In genomic region chr6:170087946-170088348, GRCh38 we compare ENCODE assay signal across 8 cellular contexts.
DNase-seq lines count a peak whose midpoint lies in the region; ATAC-seq and TF ChIP-seq lines count a peak whose summit lies in the region.

No MANE protein-coding gene starts in this region.

- H3K4me3 ChIP-seq in WERI-Rb-1 (ENCODE audit: low read depth, low read length): no peak overlapping the region

- no peaks in the 10 kb centered on the region for H3K9me3 ChIP-seq in WERI-Rb-1 (ENCODE audit: severe bottlenecking)

- peak; percentile 8 to 16 for DNase-seq in activated CD4-positive, alpha-beta T cell treated with anti-CD3 and anti-CD28 coated beads, Interleukin-2, amount 50 U/mL, for 4 hours
- DNase-seq in immature natural killer cell (peak; percentile 83 to 85 (median 85)), HPDE6-E6E7 (ENCODE audit: extremely low spot score) (no peak), NCI-H2081 (lab: John Stamatoyannopoulos, UW) (no peak), WERI-Rb-1 (no peak)

- peaks cover 0 to 4% (median 0%) of the 10 kb centered on the region in 3 donors for H3K36me3 Mint-ChIP-seq in immature natural killer cell
- no peaks in the 10 kb centered on the region for H3K36me3 Mint-ChIP-seq in stimulated activated memory B cell treated with anti-CD40 and anti-IgM and Interleukin-4, amounts not matched to agents 10 μg/mL and 1 μg/mL and 100 μg/mL, for 72 hours

- peaks cover 57 to 60% of the 10 kb centered on the region in 2 donors for H3K4me1 Mint-ChIP-seq in immature natural killer cell
- peaks cover 32% of the 10 kb centered on the region for H3K4me1 Mint-ChIP-seq in stimulated activated memory B cell treated with anti-CD40 and anti-IgM and Interleukin-4, amounts not matched to agents 10 μg/mL and 1 μg/mL and 100 μg/mL, for 72 hours

- H3K4me3 Mint-ChIP-seq in immature natural killer cell: peak overlapping the region; percentile 77 to 85 (median 79)
- H3K4me3 Mint-ChIP-seq in stimulated activated memory B cell treated with anti-CD40 and anti-IgM and Interleukin-4, amounts not matched to agents 10 μg/mL and 1 μg/mL and 100 μg/mL, for 72 hours: peak overlapping the region; percentile 81

- TF ChIP-seq CTCF in WERI-Rb-1 (IDR thresholded peaks at IDR 0.05; ENCODE audit: low read depth, low read length): no peak

- peaks cover 0 to 2% (median 0%) of the 10 kb centered on the region in 6 donors for H3K9me3 Mint-ChIP-seq in immature natural killer cell
- peaks cover 5% of the 10 kb centered on the region for H3K9me3 Mint-ChIP-seq in stimulated activated memory B cell treated with anti-CD40 and anti-IgM and Interleukin-4, amounts not matched to agents 10 μg/mL and 1 μg/mL and 100 μg/mL, for 72 hours

- peaks cover 21 to 36% (median 30%) of the 10 kb centered on the region in 3 donors for H3K27me3 Mint-ChIP-seq in immature natural killer cell (ENCODE audit: low read depth in 3 of 3)
- no peaks in the 10 kb centered on the region for H3K27me3 Mint-ChIP-seq in stimulated activated memory B cell treated with anti-CD40 and anti-IgM and Interleukin-4, amounts not matched to agents 10 μg/mL and 1 μg/mL and 100 μg/mL, for 72 hours

- H3K36me3 ChIP-seq in WERI-Rb-1: no peaks in the 10 kb centered on the region

- H3K27ac Mint-ChIP-seq in immature natural killer cell: peak overlapping the region; percentile 94 to 98 (median 95)
- peak overlapping the region; percentile 95 for H3K27ac Mint-ChIP-seq in stimulated activated memory B cell treated with anti-CD40 and anti-IgM and Interleukin-4, amounts not matched to agents 10 μg/mL and 1 μg/mL and 100 μg/mL, for 72 hours

- no peak overlapping the region for H3K27ac ChIP-seq in WERI-Rb-1

- H3K27me3 ChIP-seq in WERI-Rb-1 (ENCODE audit: insufficient read depth, low read depth, severe bottlenecking): no peaks in the 10 kb centered on the region

- ATAC-seq in GM19372 (IDR thresholded peaks at IDR 0.05; ENCODE audit: low read depth, unreplicated experiment): peak; percentile 61
- ATAC-seq in HG03378 (IDR thresholded peaks at IDR 0.05; ENCODE audit: unreplicated experiment): peak; percentile 59
- ATAC-seq in stimulated activated memory B cell treated with anti-CD40 and anti-IgM and Interleukin-4, amounts not matched to agents 10 μg/mL and 1 μg/mL and 100 μg/mL, for 72 hours: peak; percentile 80

Comparison
In these comparisons a context has a peak if more than half of its experiments do, and no peak if none do; other contexts are left out.
1. DNase-seq: peak in activated CD4-positive, alpha-beta T cell treated with anti-CD3 and anti-CD28 coated beads, Interleukin-2, amount 50 U/mL, for 4 hours (2 of 2) and immature natural killer cell (3 of 3); none in HPDE6-E6E7 (single experiment), NCI-H2081 (0 of 2) and WERI-Rb-1 (single experiment).
2. Peak in every context shown above with its lines, with median percentiles within 50 percentile points of each other: ATAC-seq.